Comparison of ENCODE assay signal across 8 cellular contexts in genomic region chr1:45687753-45688737, GRCh38. TPM values are rescaled to one million over a fixed set of nuclear protein-coding genes. Genes with fewer than 3 reads are reported as not detected.
DNase-seq lines count a peak whose midpoint lies in the region; ATAC-seq and TF ChIP-seq lines count a peak whose summit lies in the region.

Gene TMEM69 (plus strand): TSS chr1:45688181. CDS start chr1:45691069, 2,888 bp downstream.

- H3K79me2 ChIP-seq in DOHH2 (ENCODE audit: control insufficient read depth, low read length) (peaks cover 84% of the 10 kb centered on the region), OCI-LY7 (ENCODE audit: insufficient read depth, low read depth, low read length) (peaks cover 67% of the 10 kb centered on the region)

- H3K36me3 Mint-ChIP-seq in IgD-negative memory B cell, result no peaks in the 10 kb centered on the region

- H3K27ac ChIP-seq in DOHH2 (ENCODE audit: low read depth, low read length) (peak within 1 kb of the TSS; percentile 92), OCI-LY7 (ENCODE audit: low read depth, low read length, poor library complexity, severe bottlenecking) (peak within 1 kb of the TSS; percentile 91)

- ATAC-seq in GM19351 (IDR thresholded peaks at IDR 0.05; ENCODE audit: unreplicated experiment), result no peak

- H3K9me3 Mint-ChIP-seq in IgD-negative memory B cell, result no peaks in the 10 kb centered on the region

- H3F3A ChIP-seq in DOHH2 (ENCODE audit: control insufficient read depth, insufficient read depth), result peaks cover 12% of the 10 kb centered on the region

- H3K27me3 ChIP-seq in DOHH2 (ENCODE audit: control insufficient read depth, low read length) (no peaks in the 10 kb centered on the region), mononuclear cell (ENCODE audit: insufficient read depth, low read length) (no peaks in the 10 kb centered on the region)

- H3K9me2 ChIP-seq in DOHH2 (replicated peaks; ENCODE audit: control insufficient read depth, low read length) (no peaks in the 10 kb centered on the region), OCI-LY7 (ENCODE audit: insufficient read depth, low read length) (no peaks in the 10 kb centered on the region)

- POLR2A ChIA-PET in OCI-LY7 (lab: Charles Lee), result interaction anchor here (0.5 to 2.6 kb wide), 13 partner anchors 11 to 409 kb away, joined by 3 to 13 read pairs (median 4); partner anchors contain the start of genes MUTYH and TOE1

- intact Hi-C loops in OCI-LY7 (cut with micrococcal nuclease; ENCODE audit: unreplicated experiment), result loop anchor here (1.0 to 10.0 kb wide), 6 partner anchors 62 to 559 kb away; partner anchors contain the start of genes IPP, MAST2, PIK3R3 and PRDX1

- H3K9me3 ChIP-seq in DOHH2 (ENCODE audit: control insufficient read depth, insufficient read depth, low read length) (no peaks in the 10 kb centered on the region), OCI-LY7 (ENCODE audit: low read length) (no peaks in the 10 kb centered on the region), mononuclear cell (ENCODE audit: low read depth, low read length) (no peaks in the 10 kb centered on the region)

- H3K4me3 Mint-ChIP-seq in IgD-negative memory B cell, result peak within 1 kb of the TSS; percentile 93 to 100 (median 99)

- DNase-seq in OCI-LY7 (ENCODE audit: low spot score), result peak; percentile 93
- peak; percentile 84 for DNase-seq in activated CD8-positive, alpha-beta memory T cell treated with anti-CD3 and anti-CD28 coated beads, Interleukin-2, amount 50 U/mL, for 48 hours
- DNase-seq in epithelial cell of esophagus (ENCODE audit: low read depth), result peak; percentile 90
- peak; percentile 40 to 62 for DNase-seq in stimulated activated CD8-positive, alpha-beta memory T cell treated with anti-CD3 and anti-CD28 coated beads, Interleukin-2, amount 100 ng/mL, for 48 hours (ENCODE audit: low read depth in 2 of 2)

- H4K20me1 ChIP-seq in DOHH2 (ENCODE audit: control insufficient read depth, insufficient read depth, low read depth, low read length), result peaks cover 8% of the 10 kb centered on the region; the same call in 1 of the 2 replicates
- H4K20me1 ChIP-seq in OCI-LY7 (ENCODE audit: insufficient read depth, low read length), result peaks cover 12% of the 10 kb centered on the region; the same call in 1 of the 2 replicates

- H3K4me1 Mint-ChIP-seq in IgD-negative memory B cell, result peaks cover 22 to 28% (median 24%) of the 10 kb centered on the region in 3 donors

- H3K36me3 ChIP-seq in DOHH2 (ENCODE audit: control insufficient read depth, low read length), result peaks cover 71% of the 10 kb centered on the region
- peaks cover 43% of the 10 kb centered on the region for H3K36me3 ChIP-seq in OCI-LY7 (ENCODE audit: insufficient read depth, low read length)

- H3K4me3 ChIP-seq in DOHH2 (ENCODE audit: low read length), result peak within 1 kb of the TSS; percentile 94
- H3K4me3 ChIP-seq in OCI-LY7 (ENCODE audit: low read depth, low read length, poor library complexity, severe bottlenecking), result peak within 1 kb of the TSS; percentile 94
- H3K4me3 ChIP-seq in epithelial cell of esophagus (ENCODE audit: low read length), result peak within 1 kb of the TSS; percentile 99
- H3K4me3 ChIP-seq in mononuclear cell (ENCODE audit: low read length), result peak within 1 kb of the TSS; percentile 96

- H3K4me1 ChIP-seq in DOHH2 (ENCODE audit: control insufficient read depth, low read length) (peaks cover 38% of the 10 kb centered on the region), OCI-LY7 (ENCODE audit: insufficient read depth, low read length, poor library complexity, severe bottlenecking) (peaks cover 21% of the 10 kb centered on the region), mononuclear cell (ENCODE audit: insufficient read depth, low read length) (peaks cover 38% of the 10 kb centered on the region)

- H3K27ac Mint-ChIP-seq in IgD-negative memory B cell, result peak within 1 kb of the TSS; percentile 98 to 100 (median 100)

- CTCF ChIA-PET in OCI-LY7 (lab: Charles Lee; ENCODE audit: unreplicated experiment), result interaction anchor here (1.5 kb wide), 1 partner anchor 176 kb away, joined by 4 read pairs; no protein-coding TSS in a partner anchor

- no TSS peak for BruUV-seq in OCI-LY7 (replicated peaks; lab: Mats Ljungman, UMichigan)

- peak within 1 kb of the TSS; percentile 93 for H3K4me2 ChIP-seq in DOHH2 (ENCODE audit: low read length)
- H3K4me2 ChIP-seq in OCI-LY7 (ENCODE audit: low read length), result peak within 1 kb of the TSS; percentile 96

- peak within 1 kb of the TSS; percentile 61 for H2AFZ ChIP-seq in OCI-LY7 (ENCODE audit: low read length)

- no peaks in the 10 kb centered on the region for H3K27me3 Mint-ChIP-seq in IgD-negative memory B cell

- TF ChIP-seq CTCF in DOHH2 (IDR thresholded peaks at IDR 0.05; ENCODE audit: low read depth, low read length, poor library complexity, severe bottlenecking) (no peak), OCI-LY7 (conservative IDR thresholded peaks at IDR 0.05; ENCODE audit: low read length) (no peak), epithelial cell of esophagus (IDR thresholded peaks at IDR 0.05; ENCODE audit: insufficient read depth, low read depth, low read length, missing control alignments) (peak; percentile 34)

RNA-seq across cellular contexts. Expression of gene TMEM69, which starts in this region (rescaled TPM):
- polyA plus RNA-seq in IgD-negative memory B cell, result 43.8 TPM
- 24.7 and 35.8 TPM in 2 replicates for total RNA-seq in OCI-LY7 (2014; rRNA removed; shearing (Covaris generic))
- total RNA-seq in OCI-LY7 (2022) (42.2 and 49.1 TPM in 2 replicates), mononuclear cell (16.0 TPM)
